In the genomic region with DNA sequence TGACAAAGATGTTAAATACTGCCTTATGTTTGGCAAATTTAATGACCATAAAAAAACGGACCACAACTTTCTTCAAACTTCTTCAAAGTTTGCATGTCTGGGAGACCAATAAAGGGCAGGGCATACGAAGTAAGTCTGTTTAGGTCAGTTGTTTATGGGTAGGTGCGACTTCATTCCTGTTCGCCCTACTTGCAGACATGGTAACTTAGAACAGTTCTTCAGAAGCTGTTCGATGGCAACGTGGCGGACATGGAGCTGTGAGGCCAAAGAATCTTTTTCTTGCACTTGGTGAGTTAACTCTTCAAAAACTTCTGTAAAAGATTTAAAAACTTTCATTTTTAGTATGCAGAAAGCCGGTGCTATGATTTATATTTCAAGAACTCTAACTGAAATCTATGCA, we compare ENCODE assay signal across 10 cellular contexts.
A peak's percentile ranks its signal among the peaks of the same experiment; 100 is the strongest.
DNase-seq lines count a peak whose midpoint lies in the region; ATAC-seq lines count a peak whose summit lies in the region.
"Had no signal": no experiment of that assay in that cellular context is flagged by ENCODE, and none has a peak within 500 bp of the region (broad histone marks: within the 10 kb centered on the region; RNA-seq: fewer than 3 reads in every experiment).

No MANE protein-coding gene starts in this region.

- peaks cover 26% of the 10 kb centered on the region for H3K36me3 Mint-ChIP-seq in activated naive CD4-positive, alpha-beta T cell treated with anti-CD3 and anti-CD28 coated beads, Interleukin-2, amount 50 U/mL, for 24 hours

- peak overlapping the region in 3 of 5 donors; percentile 41 to 45 (median 43) for H3K9ac ChIP-seq in subcutaneous abdominal adipose tissue (ENCODE audit: low read length in 5 of 5)

- ATAC-seq in HG03439 (IDR thresholded peaks at IDR 0.05; ENCODE audit: unreplicated experiment) (peak; percentile 22), HG02642 (IDR thresholded peaks at IDR 0.05; ENCODE audit: poor library complexity, unreplicated experiment) (no peak)

- peaks cover 9% of the 10 kb centered on the region for H3K36me3 ChIP-seq in effector memory CD4-positive, alpha-beta T cell (ENCODE audit: control insufficient read depth, insufficient read depth, low read length)
- peaks cover 0 to 13% (median 3%) of the 10 kb centered on the region in 5 donors for H3K36me3 ChIP-seq in subcutaneous abdominal adipose tissue (ENCODE audit: control insufficient read depth in 5 of 5, insufficient read depth in 5 of 5, low read length in 5 of 5)

- peak overlapping the region; percentile 83 for H3K27ac ChIP-seq in effector memory CD4-positive, alpha-beta T cell (ENCODE audit: insufficient read depth, low read length, poor library complexity, severe bottlenecking)
- H3K27ac ChIP-seq in subcutaneous abdominal adipose tissue (ENCODE audit: low read depth, low read length) = peak overlapping the region; percentile 51

- H3K4me1 ChIP-seq in effector memory CD4-positive, alpha-beta T cell (ENCODE audit: control insufficient read depth, insufficient read depth, low read length, poor library complexity, severe bottlenecking) = peaks cover 46% of the 10 kb centered on the region
- peaks cover 0 to 15% (median 9%) of the 10 kb centered on the region in 5 donors for H3K4me1 ChIP-seq in subcutaneous abdominal adipose tissue (ENCODE audit: control insufficient read depth in 5 of 5, insufficient read depth in 5 of 5, low read length in 5 of 5)

- H3K4me3 Mint-ChIP-seq in activated naive CD4-positive, alpha-beta T cell treated with anti-CD3 and anti-CD28 coated beads, Interleukin-2, amount 50 U/mL, for 24 hours = peak overlapping the region; percentile 73
- H3K4me3 Mint-ChIP-seq: neural crest cell had no signal

- H3K27me3 Mint-ChIP-seq in activated naive CD4-positive, alpha-beta T cell treated with anti-CD3 and anti-CD28 coated beads, Interleukin-2, amount 50 U/mL, for 24 hours = no peaks in the 10 kb centered on the region

- H3K4me1 Mint-ChIP-seq in activated naive CD4-positive, alpha-beta T cell treated with anti-CD3 and anti-CD28 coated beads, Interleukin-2, amount 50 U/mL, for 24 hours = peaks cover 81% of the 10 kb centered on the region
- H3K4me1 Mint-ChIP-seq: neural crest cell had no signal

- H3K27me3 ChIP-seq in effector memory CD4-positive, alpha-beta T cell (replicated peaks; ENCODE audit: control insufficient read depth, insufficient read depth, low read length, poor library complexity, severe bottlenecking) = no peaks in the 10 kb centered on the region
- H3K27me3 ChIP-seq in subcutaneous abdominal adipose tissue (ENCODE audit: control insufficient read depth in 5 of 5, insufficient read depth in 4 of 5, low read length in 5 of 5) = no peaks in the 10 kb centered on the region

- H3K9me3 Mint-ChIP-seq in activated naive CD4-positive, alpha-beta T cell treated with anti-CD3 and anti-CD28 coated beads, Interleukin-2, amount 50 U/mL, for 24 hours = no peaks in the 10 kb centered on the region
- H3K9me3 Mint-ChIP-seq: neural crest cell had no signal

- peak overlapping the region; percentile 40 for H3K4me3 ChIP-seq in effector memory CD4-positive, alpha-beta T cell (ENCODE audit: insufficient read depth, low read depth, low read length, poor library complexity, severe bottlenecking)
- peak overlapping the region; percentile 55 to 79 (median 65) for H3K4me3 ChIP-seq in subcutaneous abdominal adipose tissue (ENCODE audit: low read depth in 1 of 5, low read length in 5 of 5)

- peak overlapping the region; percentile 80 for H3K27ac Mint-ChIP-seq in activated naive CD4-positive, alpha-beta T cell treated with anti-CD3 and anti-CD28 coated beads, Interleukin-2, amount 50 U/mL, for 24 hours

- no peak for DNase-seq in activated naive CD4-positive, alpha-beta T cell treated with anti-CD3 and anti-CD28 coated beads, Interleukin-2, amount 50 U/mL, for 16 hours
- no peak for DNase-seq in effector memory CD4-positive, alpha-beta T cell
- DNase-seq in GM19238 (ENCODE audit: insufficient read length, low spot score) = no peak
- no peak for DNase-seq in KG1 (lab: John Stamatoyannopoulos, UW)
- DNase-seq: NCI-H1694 treated with DMSO at 0.1 percent for 48 hours had no signal

- H3K9me3 ChIP-seq in effector memory CD4-positive, alpha-beta T cell (ENCODE audit: control insufficient read depth, low read length) = no peaks in the 10 kb centered on the region
- no peaks in the 10 kb centered on the region for H3K9me3 ChIP-seq in subcutaneous abdominal adipose tissue (ENCODE audit: control insufficient read depth in 5 of 5, low read length in 5 of 5)
